In the genomic region with DNA sequence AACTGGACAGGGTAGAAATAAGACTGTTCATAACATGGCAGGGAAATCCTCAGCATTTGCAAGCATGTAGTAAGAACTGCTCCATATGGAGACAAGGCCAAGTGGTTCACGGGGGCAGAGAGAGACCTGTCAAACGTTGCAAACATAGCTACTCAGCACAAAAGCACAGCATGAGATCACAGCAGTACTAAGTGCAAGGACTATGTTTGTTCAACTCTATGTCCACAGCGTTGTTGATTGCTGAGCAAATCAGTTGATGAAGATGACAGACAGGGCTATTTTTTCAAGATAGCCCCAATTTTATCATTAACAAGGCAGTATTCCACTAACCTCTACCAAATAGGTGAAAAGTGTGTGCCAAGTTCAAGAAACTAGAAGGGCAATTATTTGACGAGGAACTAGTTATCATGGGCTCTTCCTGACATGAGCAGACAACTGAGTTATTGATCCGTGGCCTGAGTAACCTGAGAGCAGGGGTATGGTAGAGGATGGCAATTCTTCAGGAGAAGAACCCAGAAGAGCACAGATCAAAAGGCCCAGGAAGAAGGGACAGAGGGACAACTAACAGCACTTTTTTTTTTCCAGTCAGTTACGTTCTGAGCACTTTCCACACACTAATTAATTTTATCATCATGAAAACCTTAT, we compare ENCODE assay signal across 1 cellular context.
TF ChIP-seq lines count a peak whose summit lies in the region.

No MANE protein-coding gene starts in this region.

TF ChIP-seq in HepG2, 621 proteins besides CTCF, POLR2A, EP300 and RAD21 (continued from another document and continues in another):
- TF ChIP-seq BCLAF1 (IDR thresholded peaks at IDR 0.05) (no peak), CBX1 (IDR thresholded peaks at IDR 0.05; ENCODE audit: low read depth) (no peak), ZSCAN25 (CRISPR knock-in tag; IDR thresholded peaks at IDR 0.05) (no peak), MXD3 (CRISPR knock-in tag; IDR thresholded peaks at IDR 0.05) (no peak), MIER2 (CRISPR knock-in tag; IDR thresholded peaks at IDR 0.05) (peak; percentile 51; the same call in 1 of the 2 replicates), ZNF780A (CRISPR knock-in tag; IDR thresholded peaks at IDR 0.05) (no peak), RCOR2 (CRISPR knock-in tag; IDR thresholded peaks at IDR 0.05) (no peak), RFX1 (IDR thresholded peaks at IDR 0.05) (no peak), CCAR2 (optimal IDR thresholded peaks at IDR 0.05; ENCODE audit: low read depth, low read length) (no peak), NR2F2 (IDR thresholded peaks at IDR 0.05; ENCODE audit: borderline replicate concordance, low read depth) (peak; percentile 21; the same call in 1 of the 2 replicates), KLF9 (CRISPR knock-in tag; IDR thresholded peaks at IDR 0.05; ENCODE audit: low read depth) (no peak), DNMT1 (CRISPR knock-in tag; IDR thresholded peaks at IDR 0.05) (no peak), KIAA2018 (CRISPR knock-in tag; IDR thresholded peaks at IDR 0.05; ENCODE audit: borderline replicate concordance) (no peak), SNAPC2 (CRISPR knock-in tag; IDR thresholded peaks at IDR 0.05) (no peak), TAF1 (CRISPR knock-in tag; IDR thresholded peaks at IDR 0.05) (no peak), CHD2 (IDR thresholded peaks at IDR 0.05; ENCODE audit: low read depth, low read length) (no peak), ZFP36L2 (CRISPR knock-in tag; IDR thresholded peaks at IDR 0.05) (no peak), ZNF264 (CRISPR knock-in tag; IDR thresholded peaks at IDR 0.05) (no peak), ZBTB43 (CRISPR knock-in tag; conservative IDR thresholded peaks at IDR 0.05) (no peak), ZFP90 (CRISPR knock-in tag; IDR thresholded peaks at IDR 0.05; ENCODE audit: borderline replicate concordance) (no peak), PREB (CRISPR knock-in tag; IDR thresholded peaks at IDR 0.05) (no peak), ZNF432 (CRISPR knock-in tag; IDR thresholded peaks at IDR 0.05; ENCODE audit: borderline replicate concordance) (no peak), MBNL3 (CRISPR knock-in tag; conservative IDR thresholded peaks at IDR 0.05) (no peak), RFX5 (IDR thresholded peaks at IDR 0.05; ENCODE audit: low read depth, low read length) (no peak), ARNT (IDR thresholded peaks at IDR 0.05) (no peak), CREM (IDR thresholded peaks at IDR 0.05) (peak; percentile 53), CREM (CRISPR knock-in tag; IDR thresholded peaks at IDR 0.05) (no peak), HNRNPL (IDR thresholded peaks at IDR 0.05; ENCODE audit: low read depth, low read length) (no peak), ZNF724P (CRISPR knock-in tag; IDR thresholded peaks at IDR 0.05; ENCODE audit: borderline replicate concordance) (no peak)
- TF ChIP-seq, protein P1, sequence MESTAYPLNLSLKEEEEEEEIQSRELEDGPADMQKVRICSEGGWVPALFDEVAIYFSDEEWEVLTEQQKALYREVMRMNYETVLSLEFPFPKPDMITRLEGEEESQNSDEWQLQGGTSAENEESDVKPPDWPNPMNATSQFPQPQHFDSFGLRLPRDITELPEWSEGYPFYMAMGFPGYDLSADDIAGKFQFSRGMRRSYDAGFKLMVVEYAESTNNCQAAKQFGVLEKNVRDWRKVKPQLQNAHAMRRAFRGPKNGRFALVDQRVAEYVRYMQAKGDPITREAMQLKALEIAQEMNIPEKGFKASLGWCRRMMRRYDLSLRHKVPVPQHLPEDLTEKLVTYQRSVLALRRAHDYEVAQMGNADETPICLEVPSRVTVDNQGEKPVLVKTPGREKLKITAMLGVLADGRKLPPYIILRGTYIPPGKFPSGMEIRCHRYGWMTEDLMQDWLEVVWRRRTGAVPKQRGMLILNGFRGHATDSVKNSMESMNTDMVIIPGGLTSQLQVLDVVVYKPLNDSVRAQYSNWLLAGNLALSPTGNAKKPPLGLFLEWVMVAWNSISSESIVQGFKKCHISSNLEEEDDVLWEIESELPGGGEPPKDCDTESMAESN (CRISPR knock-in tag; conservative IDR thresholded peaks at IDR 0.05), result no peak
- TF ChIP-seq, protein P2, sequence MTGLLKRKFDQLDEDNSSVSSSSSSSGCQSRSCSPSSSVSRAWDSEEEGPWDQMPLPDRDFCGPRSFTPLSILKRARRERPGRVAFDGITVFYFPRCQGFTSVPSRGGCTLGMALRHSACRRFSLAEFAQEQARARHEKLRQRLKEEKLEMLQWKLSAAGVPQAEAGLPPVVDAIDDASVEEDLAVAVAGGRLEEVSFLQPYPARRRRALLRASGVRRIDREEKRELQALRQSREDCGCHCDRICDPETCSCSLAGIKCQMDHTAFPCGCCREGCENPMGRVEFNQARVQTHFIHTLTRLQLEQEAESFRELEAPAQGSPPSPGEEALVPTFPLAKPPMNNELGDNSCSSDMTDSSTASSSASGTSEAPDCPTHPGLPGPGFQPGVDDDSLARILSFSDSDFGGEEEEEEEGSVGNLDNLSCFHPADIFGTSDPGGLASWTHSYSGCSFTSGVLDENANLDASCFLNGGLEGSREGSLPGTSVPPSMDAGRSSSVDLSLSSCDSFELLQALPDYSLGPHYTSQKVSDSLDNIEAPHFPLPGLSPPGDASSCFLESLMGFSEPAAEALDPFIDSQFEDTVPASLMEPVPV (CRISPR knock-in tag; IDR thresholded peaks at IDR 0.05), result no peak
- TF ChIP-seq, protein P3, sequence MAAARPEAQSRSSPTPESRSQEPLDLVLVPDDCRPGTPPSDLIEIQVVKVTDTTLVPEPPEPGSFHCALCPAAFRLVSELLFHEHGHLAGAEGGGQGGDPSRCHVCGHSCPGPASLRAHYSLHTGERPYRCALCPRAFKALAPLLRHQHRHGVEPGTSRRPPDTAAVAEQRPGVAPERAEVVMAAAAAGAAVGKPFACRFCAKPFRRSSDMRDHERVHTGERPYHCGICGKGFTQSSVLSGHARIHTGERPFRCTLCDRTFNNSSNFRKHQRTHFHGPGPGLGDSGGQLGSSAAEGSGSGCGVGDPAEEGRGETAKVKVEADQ (CRISPR knock-in tag; IDR thresholded peaks at IDR 0.05; ENCODE audit: borderline replicate concordance), result no peak
- TF ChIP-seq, protein P4, sequence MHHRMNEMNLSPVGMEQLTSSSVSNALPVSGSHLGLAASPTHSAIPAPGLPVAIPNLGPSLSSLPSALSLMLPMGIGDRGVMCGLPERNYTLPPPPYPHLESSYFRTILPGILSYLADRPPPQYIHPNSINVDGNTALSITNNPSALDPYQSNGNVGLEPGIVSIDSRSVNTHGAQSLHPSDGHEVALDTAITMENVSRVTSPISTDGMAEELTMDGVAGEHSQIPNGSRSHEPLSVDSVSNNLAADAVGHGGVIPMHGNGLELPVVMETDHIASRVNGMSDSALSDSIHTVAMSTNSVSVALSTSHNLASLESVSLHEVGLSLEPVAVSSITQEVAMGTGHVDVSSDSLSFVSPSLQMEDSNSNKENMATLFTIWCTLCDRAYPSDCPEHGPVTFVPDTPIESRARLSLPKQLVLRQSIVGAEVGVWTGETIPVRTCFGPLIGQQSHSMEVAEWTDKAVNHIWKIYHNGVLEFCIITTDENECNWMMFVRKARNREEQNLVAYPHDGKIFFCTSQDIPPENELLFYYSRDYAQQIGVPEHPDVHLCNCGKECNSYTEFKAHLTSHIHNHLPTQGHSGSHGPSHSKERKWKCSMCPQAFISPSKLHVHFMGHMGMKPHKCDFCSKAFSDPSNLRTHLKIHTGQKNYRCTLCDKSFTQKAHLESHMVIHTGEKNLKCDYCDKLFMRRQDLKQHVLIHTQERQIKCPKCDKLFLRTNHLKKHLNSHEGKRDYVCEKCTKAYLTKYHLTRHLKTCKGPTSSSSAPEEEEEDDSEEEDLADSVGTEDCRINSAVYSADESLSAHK (CRISPR knock-in tag; IDR thresholded peaks at IDR 0.05; ENCODE audit: borderline replicate concordance), result no peak
- TF ChIP-seq, protein P5, sequence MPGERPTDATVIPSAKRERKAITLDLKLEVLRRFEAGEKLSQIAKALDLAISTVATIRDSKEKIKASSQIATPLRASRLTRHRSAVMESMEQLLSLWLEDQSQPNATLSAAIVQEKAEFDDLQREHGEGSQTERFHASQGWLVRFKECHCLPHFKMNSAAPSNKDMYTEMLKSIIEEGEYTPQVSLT (CRISPR knock-in tag; IDR thresholded peaks at IDR 0.05; ENCODE audit: borderline replicate concordance, low read depth), result no peak
